In the genomic region with DNA sequence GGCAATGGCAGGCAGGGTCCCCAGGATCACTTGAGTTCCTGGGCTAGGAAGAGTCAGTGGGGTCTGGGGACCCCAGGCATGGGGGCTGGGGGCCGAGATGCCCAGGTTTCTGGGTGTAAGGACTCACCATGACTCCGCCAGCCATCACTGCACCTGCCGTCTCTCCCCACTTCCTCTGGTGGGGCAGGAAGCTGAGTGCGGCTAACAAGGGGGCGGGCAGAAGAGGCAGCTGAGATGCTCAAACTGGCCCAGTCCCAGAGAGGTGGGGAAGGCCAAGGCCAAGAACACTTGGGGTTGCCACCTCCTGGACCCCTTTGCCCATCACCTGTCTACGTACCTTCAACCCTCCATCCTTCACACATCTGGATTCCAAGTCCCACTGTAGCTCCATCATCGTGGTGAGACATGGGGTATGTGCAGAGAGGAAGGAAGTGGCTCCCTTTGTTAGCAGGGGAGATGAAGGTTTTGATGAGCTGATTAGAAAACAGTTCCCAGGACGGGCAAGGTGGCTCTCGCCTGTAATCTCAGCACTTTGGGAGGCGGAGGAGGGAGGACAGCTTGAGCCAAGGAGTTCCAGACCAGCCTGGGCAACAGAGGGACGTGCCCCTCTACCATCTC, we compare ENCODE assay signal across 1 cellular context.
TF ChIP-seq lines count a peak whose summit lies in the region.

A gene with protein sequence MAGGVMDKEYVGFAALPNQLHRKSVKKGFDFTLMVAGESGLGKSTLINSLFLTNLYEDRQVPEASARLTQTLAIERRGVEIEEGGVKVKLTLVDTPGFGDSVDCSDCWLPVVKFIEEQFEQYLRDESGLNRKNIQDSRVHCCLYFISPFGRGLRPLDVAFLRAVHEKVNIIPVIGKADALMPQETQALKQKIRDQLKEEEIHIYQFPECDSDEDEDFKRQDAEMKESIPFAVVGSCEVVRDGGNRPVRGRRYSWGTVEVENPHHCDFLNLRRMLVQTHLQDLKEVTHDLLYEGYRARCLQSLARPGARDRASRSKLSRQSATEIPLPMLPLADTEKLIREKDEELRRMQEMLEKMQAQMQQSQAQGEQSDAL (minus strand): TSS at position 164 of the 618 bp plus-strand sequence. CDS start 19 bp downstream, at position 145.

TF ChIP-seq in GM12878, 131 proteins besides CTCF, POLR2A, EP300 and RAD21 (continued from another document and continues in another):
- TF ChIP-seq, protein P1, sequence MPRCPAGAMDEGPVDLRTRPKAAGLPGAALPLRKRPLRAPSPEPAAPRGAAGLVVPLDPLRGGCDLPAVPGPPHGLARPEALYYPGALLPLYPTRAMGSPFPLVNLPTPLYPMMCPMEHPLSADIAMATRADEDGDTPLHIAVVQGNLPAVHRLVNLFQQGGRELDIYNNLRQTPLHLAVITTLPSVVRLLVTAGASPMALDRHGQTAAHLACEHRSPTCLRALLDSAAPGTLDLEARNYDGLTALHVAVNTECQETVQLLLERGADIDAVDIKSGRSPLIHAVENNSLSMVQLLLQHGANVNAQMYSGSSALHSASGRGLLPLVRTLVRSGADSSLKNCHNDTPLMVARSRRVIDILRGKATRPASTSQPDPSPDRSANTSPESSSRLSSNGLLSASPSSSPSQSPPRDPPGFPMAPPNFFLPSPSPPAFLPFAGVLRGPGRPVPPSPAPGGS (IDR thresholded peaks at IDR 0.05; ENCODE audit: borderline replicate concordance, insufficient read depth, low read depth, low read length, poor library complexity, severe bottlenecking) = no peak
- TF ChIP-seq RBBP5 (conservative IDR thresholded peaks at IDR 0.05) (no peak), CBX5 (IDR thresholded peaks at IDR 0.05; ENCODE audit: low read depth) (no peak), STAT3 (IDR thresholded peaks at IDR 0.05; ENCODE audit: low read depth, low read length) (no peak), RAD51 (IDR thresholded peaks at IDR 0.05) (no peak), HDAC2 (IDR thresholded peaks at IDR 0.05) (no peak), JUNB (IDR thresholded peaks at IDR 0.05) (no peak), RB1 (IDR thresholded peaks at IDR 0.05; ENCODE audit: borderline replicate concordance) (peak; percentile 47; the same call in 1 of the 2 replicates), FOS (IDR thresholded peaks at IDR 0.05; ENCODE audit: borderline replicate concordance, extremely low read depth, insufficient read length) (no peak), ZBED1 (IDR thresholded peaks at IDR 0.05; ENCODE audit: borderline replicate concordance) (no peak; the same call in 1 of the 2 replicates), NR2F1 (conservative IDR thresholded peaks at IDR 0.05) (no peak), SP1 (IDR thresholded peaks at IDR 0.05; ENCODE audit: low read depth, low read length) (no peak), SRF (IDR thresholded peaks at IDR 0.05; ENCODE audit: low read depth in 2 of 2, low read length in 2 of 2) (no peak), PAX8 (IDR thresholded peaks at IDR 0.05) (no peak), CHD2 (IDR thresholded peaks at IDR 0.05; ENCODE audit: borderline replicate concordance, low read depth, low read length) (no peak), ZZZ3 (IDR thresholded peaks at IDR 0.05; ENCODE audit: control insufficient read depth, insufficient read length, low read depth) (no peak), STAT1 (conservative IDR thresholded peaks at IDR 0.05) (no peak), SPI1 (IDR thresholded peaks at IDR 0.05; ENCODE audit: borderline replicate concordance, insufficient read depth, low read depth, low read length) (peak; percentile 90), TCF3 (IDR thresholded peaks at IDR 0.05; ENCODE audit: borderline replicate concordance, insufficient read depth, low read depth, low read length) (peak; percentile 68; the same call in 1 of the 2 replicates), BCL11A (IDR thresholded peaks at IDR 0.05; ENCODE audit: low read depth, low read length) (peak; percentile 24; the same call in 1 of the 2 replicates), MEF2A (IDR thresholded peaks at IDR 0.05; ENCODE audit: insufficient read depth, low read depth, low read length) (no peak), SREBF2 (IDR thresholded peaks at IDR 0.05; ENCODE audit: low read length) (no peak), EED (IDR thresholded peaks at IDR 0.05; ENCODE audit: low read depth) (no peak), IRF4 (IDR thresholded peaks at IDR 0.05; ENCODE audit: low read depth, low read length) (0 out of 2 replicates have a peak, but pooled peaks have one; percentile 9), SMARCA5 (IDR thresholded peaks at IDR 0.05) (no peak), SIN3A (IDR thresholded peaks at IDR 0.05; ENCODE audit: low read depth, low read length) (no peak), SMC3 (IDR thresholded peaks at IDR 0.05; ENCODE audit: borderline replicate concordance, low read length) (no peak), NFYA (IDR thresholded peaks at IDR 0.05; ENCODE audit: borderline replicate concordance, low read depth, low read length) (no peak), NFXL1 (IDR thresholded peaks at IDR 0.05; ENCODE audit: borderline replicate concordance) (no peak), KAT2A (conservative IDR thresholded peaks at IDR 0.05; ENCODE audit: control insufficient read depth, low read depth, low read length) (no peak)
- TF ChIP-seq, protein P2, sequence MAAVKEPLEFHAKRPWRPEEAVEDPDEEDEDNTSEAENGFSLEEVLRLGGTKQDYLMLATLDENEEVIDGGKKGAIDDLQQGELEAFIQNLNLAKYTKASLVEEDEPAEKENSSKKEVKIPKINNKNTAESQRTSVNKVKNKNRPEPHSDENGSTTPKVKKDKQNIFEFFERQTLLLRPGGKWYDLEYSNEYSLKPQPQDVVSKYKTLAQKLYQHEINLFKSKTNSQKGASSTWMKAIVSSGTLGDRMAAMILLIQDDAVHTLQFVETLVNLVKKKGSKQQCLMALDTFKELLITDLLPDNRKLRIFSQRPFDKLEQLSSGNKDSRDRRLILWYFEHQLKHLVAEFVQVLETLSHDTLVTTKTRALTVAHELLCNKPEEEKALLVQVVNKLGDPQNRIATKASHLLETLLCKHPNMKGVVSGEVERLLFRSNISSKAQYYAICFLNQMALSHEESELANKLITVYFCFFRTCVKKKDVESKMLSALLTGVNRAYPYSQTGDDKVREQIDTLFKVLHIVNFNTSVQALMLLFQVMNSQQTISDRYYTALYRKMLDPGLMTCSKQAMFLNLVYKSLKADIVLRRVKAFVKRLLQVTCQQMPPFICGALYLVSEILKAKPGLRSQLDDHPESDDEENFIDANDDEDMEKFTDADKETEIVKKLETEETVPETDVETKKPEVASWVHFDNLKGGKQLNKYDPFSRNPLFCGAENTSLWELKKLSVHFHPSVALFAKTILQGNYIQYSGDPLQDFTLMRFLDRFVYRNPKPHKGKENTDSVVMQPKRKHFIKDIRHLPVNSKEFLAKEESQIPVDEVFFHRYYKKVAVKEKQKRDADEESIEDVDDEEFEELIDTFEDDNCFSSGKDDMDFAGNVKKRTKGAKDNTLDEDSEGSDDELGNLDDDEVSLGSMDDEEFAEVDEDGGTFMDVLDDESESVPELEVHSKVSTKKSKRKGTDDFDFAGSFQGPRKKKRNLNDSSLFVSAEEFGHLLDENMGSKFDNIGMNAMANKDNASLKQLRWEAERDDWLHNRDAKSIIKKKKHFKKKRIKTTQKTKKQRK (IDR thresholded peaks at IDR 0.05; ENCODE audit: low read depth, low read length) = no peak
- TF ChIP-seq, protein P3, sequence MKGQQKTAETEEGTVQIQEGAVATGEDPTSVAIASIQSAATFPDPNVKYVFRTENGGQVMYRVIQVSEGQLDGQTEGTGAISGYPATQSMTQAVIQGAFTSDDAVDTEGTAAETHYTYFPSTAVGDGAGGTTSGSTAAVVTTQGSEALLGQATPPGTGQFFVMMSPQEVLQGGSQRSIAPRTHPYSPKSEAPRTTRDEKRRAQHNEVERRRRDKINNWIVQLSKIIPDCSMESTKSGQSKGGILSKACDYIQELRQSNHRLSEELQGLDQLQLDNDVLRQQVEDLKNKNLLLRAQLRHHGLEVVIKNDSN (IDR thresholded peaks at IDR 0.05; ENCODE audit: borderline replicate concordance, extremely low read length, insufficient read depth, low read depth, low read length) = no peak
- TF ChIP-seq, protein P4, sequence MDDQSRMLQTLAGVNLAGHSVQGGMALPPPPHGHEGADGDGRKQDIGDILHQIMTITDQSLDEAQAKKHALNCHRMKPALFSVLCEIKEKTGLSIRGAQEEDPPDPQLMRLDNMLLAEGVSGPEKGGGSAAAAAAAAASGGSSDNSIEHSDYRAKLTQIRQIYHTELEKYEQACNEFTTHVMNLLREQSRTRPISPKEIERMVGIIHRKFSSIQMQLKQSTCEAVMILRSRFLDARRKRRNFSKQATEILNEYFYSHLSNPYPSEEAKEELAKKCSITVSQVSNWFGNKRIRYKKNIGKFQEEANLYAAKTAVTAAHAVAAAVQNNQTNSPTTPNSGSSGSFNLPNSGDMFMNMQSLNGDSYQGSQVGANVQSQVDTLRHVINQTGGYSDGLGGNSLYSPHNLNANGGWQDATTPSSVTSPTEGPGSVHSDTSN (IDR thresholded peaks at IDR 0.05; ENCODE audit: insufficient replicate concordance, low read depth, low read length) = no peak
- TF ChIP-seq, protein P5, sequence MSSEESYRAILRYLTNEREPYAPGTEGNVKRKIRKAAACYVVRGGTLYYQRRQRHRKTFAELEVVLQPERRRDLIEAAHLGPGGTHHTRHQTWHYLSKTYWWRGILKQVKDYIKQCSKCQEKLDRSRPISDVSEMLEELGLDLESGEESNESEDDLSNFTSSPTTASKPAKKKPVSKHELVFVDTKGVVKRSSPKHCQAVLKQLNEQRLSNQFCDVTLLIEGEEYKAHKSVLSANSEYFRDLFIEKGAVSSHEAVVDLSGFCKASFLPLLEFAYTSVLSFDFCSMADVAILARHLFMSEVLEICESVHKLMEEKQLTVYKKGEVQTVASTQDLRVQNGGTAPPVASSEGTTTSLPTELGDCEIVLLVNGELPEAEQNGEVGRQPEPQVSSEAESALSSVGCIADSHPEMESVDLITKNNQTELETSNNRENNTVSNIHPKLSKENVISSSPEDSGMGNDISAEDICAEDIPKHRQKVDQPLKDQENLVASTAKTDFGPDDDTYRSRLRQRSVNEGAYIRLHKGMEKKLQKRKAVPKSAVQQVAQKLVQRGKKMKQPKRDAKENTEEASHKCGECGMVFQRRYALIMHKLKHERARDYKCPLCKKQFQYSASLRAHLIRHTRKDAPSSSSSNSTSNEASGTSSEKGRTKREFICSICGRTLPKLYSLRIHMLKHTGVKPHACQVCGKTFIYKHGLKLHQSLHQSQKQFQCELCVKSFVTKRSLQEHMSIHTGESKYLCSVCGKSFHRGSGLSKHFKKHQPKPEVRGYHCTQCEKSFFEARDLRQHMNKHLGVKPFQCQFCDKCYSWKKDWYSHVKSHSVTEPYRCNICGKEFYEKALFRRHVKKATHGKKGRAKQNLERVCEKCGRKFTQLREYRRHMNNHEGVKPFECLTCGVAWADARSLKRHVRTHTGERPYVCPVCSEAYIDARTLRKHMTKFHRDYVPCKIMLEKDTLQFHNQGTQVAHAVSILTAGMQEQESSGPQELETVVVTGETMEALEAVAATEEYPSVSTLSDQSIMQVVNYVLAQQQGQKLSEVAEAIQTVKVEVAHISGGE (CRISPR knock-in tag; IDR thresholded peaks at IDR 0.05) = no peak
- TF ChIP-seq, protein P6, sequence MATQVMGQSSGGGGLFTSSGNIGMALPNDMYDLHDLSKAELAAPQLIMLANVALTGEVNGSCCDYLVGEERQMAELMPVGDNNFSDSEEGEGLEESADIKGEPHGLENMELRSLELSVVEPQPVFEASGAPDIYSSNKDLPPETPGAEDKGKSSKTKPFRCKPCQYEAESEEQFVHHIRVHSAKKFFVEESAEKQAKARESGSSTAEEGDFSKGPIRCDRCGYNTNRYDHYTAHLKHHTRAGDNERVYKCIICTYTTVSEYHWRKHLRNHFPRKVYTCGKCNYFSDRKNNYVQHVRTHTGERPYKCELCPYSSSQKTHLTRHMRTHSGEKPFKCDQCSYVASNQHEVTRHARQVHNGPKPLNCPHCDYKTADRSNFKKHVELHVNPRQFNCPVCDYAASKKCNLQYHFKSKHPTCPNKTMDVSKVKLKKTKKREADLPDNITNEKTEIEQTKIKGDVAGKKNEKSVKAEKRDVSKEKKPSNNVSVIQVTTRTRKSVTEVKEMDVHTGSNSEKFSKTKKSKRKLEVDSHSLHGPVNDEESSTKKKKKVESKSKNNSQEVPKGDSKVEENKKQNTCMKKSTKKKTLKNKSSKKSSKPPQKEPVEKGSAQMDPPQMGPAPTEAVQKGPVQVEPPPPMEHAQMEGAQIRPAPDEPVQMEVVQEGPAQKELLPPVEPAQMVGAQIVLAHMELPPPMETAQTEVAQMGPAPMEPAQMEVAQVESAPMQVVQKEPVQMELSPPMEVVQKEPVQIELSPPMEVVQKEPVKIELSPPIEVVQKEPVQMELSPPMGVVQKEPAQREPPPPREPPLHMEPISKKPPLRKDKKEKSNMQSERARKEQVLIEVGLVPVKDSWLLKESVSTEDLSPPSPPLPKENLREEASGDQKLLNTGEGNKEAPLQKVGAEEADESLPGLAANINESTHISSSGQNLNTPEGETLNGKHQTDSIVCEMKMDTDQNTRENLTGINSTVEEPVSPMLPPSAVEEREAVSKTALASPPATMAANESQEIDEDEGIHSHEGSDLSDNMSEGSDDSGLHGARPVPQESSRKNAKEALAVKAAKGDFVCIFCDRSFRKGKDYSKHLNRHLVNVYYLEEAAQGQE (IDR thresholded peaks at IDR 0.05; ENCODE audit: low read depth, low read length) = no peak
- TF ChIP-seq, protein P7, sequence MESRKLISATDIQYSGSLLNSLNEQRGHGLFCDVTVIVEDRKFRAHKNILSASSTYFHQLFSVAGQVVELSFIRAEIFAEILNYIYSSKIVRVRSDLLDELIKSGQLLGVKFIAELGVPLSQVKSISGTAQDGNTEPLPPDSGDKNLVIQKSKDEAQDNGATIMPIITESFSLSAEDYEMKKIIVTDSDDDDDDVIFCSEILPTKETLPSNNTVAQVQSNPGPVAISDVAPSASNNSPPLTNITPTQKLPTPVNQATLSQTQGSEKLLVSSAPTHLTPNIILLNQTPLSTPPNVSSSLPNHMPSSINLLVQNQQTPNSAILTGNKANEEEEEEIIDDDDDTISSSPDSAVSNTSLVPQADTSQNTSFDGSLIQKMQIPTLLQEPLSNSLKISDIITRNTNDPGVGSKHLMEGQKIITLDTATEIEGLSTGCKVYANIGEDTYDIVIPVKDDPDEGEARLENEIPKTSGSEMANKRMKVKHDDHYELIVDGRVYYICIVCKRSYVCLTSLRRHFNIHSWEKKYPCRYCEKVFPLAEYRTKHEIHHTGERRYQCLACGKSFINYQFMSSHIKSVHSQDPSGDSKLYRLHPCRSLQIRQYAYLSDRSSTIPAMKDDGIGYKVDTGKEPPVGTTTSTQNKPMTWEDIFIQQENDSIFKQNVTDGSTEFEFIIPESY (IDR thresholded peaks at IDR 0.05) = no peak
- TF ChIP-seq, protein P8, sequence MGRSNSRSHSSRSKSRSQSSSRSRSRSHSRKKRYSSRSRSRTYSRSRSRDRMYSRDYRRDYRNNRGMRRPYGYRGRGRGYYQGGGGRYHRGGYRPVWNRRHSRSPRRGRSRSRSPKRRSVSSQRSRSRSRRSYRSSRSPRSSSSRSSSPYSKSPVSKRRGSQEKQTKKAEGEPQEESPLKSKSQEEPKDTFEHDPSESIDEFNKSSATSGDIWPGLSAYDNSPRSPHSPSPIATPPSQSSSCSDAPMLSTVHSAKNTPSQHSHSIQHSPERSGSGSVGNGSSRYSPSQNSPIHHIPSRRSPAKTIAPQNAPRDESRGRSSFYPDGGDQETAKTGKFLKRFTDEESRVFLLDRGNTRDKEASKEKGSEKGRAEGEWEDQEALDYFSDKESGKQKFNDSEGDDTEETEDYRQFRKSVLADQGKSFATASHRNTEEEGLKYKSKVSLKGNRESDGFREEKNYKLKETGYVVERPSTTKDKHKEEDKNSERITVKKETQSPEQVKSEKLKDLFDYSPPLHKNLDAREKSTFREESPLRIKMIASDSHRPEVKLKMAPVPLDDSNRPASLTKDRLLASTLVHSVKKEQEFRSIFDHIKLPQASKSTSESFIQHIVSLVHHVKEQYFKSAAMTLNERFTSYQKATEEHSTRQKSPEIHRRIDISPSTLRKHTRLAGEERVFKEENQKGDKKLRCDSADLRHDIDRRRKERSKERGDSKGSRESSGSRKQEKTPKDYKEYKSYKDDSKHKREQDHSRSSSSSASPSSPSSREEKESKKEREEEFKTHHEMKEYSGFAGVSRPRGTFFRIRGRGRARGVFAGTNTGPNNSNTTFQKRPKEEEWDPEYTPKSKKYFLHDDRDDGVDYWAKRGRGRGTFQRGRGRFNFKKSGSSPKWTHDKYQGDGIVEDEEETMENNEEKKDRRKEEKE (IDR thresholded peaks at IDR 0.05) = no peak
